16 cellular contexts compared by ENCODE assay signal in genomic region chr9:5994486-5994885, GRCh38.
"Had no signal": no experiment of that assay in that cellular context is flagged by ENCODE, and none has a peak within 500 bp of the region (broad histone marks: within the 10 kb centered on the region; RNA-seq: fewer than 3 reads in every experiment).

No MANE protein-coding gene starts in this region.

- H3K27me3 ChIP-seq: foreskin keratinocyte, hepatocyte, neutrophil, spleen, tibial artery, upper lobe of right lung, vagina had no signal

- H3K4me1 ChIP-seq: upper lobe of right lung had no signal

- H3K27ac ChIP-seq: foreskin keratinocyte, hepatocyte, neutrophil, spleen, tibial artery, upper lobe of right lung, vagina had no signal

- H3K4me3 ChIP-seq: hepatocyte, mucosa of descending colon, spleen, tibial artery, upper lobe of right lung, vagina had no signal

- H3K9me3 ChIP-seq: mucosa of descending colon, neutrophil, spleen, tibial artery, upper lobe of right lung, vagina had no signal

- ATAC-seq: foreskin keratinocyte; mucosa of descending colon; naive thymus-derived CD8-positive, alpha-beta T cell; sciatic nerve; stimulated activated memory B cell treated with anti-CD40 and anti-IgM and Interleukin-4, amounts not matched to agents 10 μg/mL and 1 μg/mL and 100 μg/mL, for 72 hours; upper lobe of right lung had no signal

- DNase-seq: dermis blood vessel endothelial cell; foreskin keratinocyte; mammary epithelial cell; mucosa of descending colon; naive thymus-derived CD8-positive, alpha-beta T cell; spleen; stimulated activated CD4-positive, alpha-beta T cell treated with anti-CD3 and anti-CD28 coated beads, Interleukin-15, amount 100 ng/mL, for 24 hours; stimulated activated CD4-positive, alpha-beta T cell treated with anti-CD3 and anti-CD28 coated beads, Interleukin-1b, Interleukin-23, amount 100 ng/mL, for 48 hours; stimulated activated CD4-positive, alpha-beta T cell treated with anti-CD3 and anti-CD28 coated beads, Interleukin-4, amount 100 ng/mL, for 24 hours; tibial artery; upper lobe of right lung had no signal

- H3K36me3 ChIP-seq: neutrophil, spleen, tibial artery, upper lobe of right lung, vagina had no signal

- H3K4me2 ChIP-seq: hepatocyte had no signal

- H2AFZ ChIP-seq: hepatocyte had no signal
